ENCODE assay signal across 8 cellular contexts in genomic region chr20:44247676-44248419, GRCh38. TPM values are rescaled to one million over a fixed set of nuclear protein-coding genes. Genes with fewer than 3 reads are reported as not detected.
A peak's percentile ranks its signal among the peaks of the same experiment; 100 is the strongest.
DNase-seq lines count a peak whose midpoint lies in the region; ATAC-seq and TF ChIP-seq lines count a peak whose summit lies in the region.

No MANE protein-coding gene starts in this region.

- no peaks in the 10 kb centered on the region for H3K9me3 ChIP-seq in hepatocyte (ENCODE audit: low read depth)

- peaks cover 38% of the 10 kb centered on the region for H3K27me3 Mint-ChIP-seq in activated T-cell treated with anti-CD3 and anti-CD28 coated beads, Interleukin-2, amount 50 U/mL, for 24 hours

- ATAC-seq in HG02885 (IDR thresholded peaks at IDR 0.05; ENCODE audit: poor library complexity, unreplicated experiment): no peak

- H3K4me2 ChIP-seq in hepatocyte: peak overlapping the region; percentile 76

- H2AFZ ChIP-seq in hepatocyte: no peak overlapping the region

- H3K4me1 Mint-ChIP-seq in activated T-cell treated with anti-CD3 and anti-CD28 coated beads, Interleukin-2, amount 50 U/mL, for 24 hours (ENCODE audit: low read depth): peaks cover 6% of the 10 kb centered on the region

- H3K27me3 ChIP-seq in BJ (ENCODE audit: control insufficient read depth, insufficient read depth, low read length): peaks cover 7% of the 10 kb centered on the region; the same call in 1 of the 2 replicates
- H3K27me3 ChIP-seq in hepatocyte: peaks cover 37% of the 10 kb centered on the region

- H3K9me2 ChIP-seq in hepatocyte (replicated peaks; ENCODE audit: insufficient read depth): no peaks in the 10 kb centered on the region

- DNase-seq in BJ (ENCODE audit: low read depth) (no peak), HUDEP-2 (lab: John Stamatoyannopoulos, UW; ENCODE audit: unreplicated experiment in 76 of 76) (peak in 50 of 76 experiments; percentile 2 to 59 (median 27)), hepatocyte (ENCODE audit: low spot score) (peak; percentile 78), COR-L47 (lab: John Stamatoyannopoulos, UW) (no peak), NCI-H510A (lab: John Stamatoyannopoulos, UW) (no peak)
- peak; percentile 41 for DNase-seq in activated T-cell treated with anti-CD3 and anti-CD28 coated beads, Interleukin-2, amount 50 U/mL, for 24 hours
- DNase-seq in stimulated activated CD4-positive, alpha-beta T cell treated with anti-CD3 and anti-CD28 coated beads, Interleukin-4, amount 100 ng/mL, for 1 hour: peak; percentile 27

- no peaks in the 10 kb centered on the region for H3K79me2 ChIP-seq in hepatocyte

- H3K27ac ChIP-seq in hepatocyte: no peak overlapping the region

- no peak overlapping the region for H3K27ac Mint-ChIP-seq in activated T-cell treated with anti-CD3 and anti-CD28 coated beads, Interleukin-2, amount 50 U/mL, for 24 hours

- H3K36me3 ChIP-seq in BJ (ENCODE audit: control insufficient read depth, insufficient read depth, low read length): no peaks in the 10 kb centered on the region
- no peaks in the 10 kb centered on the region for H3K36me3 ChIP-seq in hepatocyte (replicated peaks; ENCODE audit: insufficient read depth, low read depth)

- WGBS in hepatocyte (ENCODE audit: low lambda C conversion rate, missing lambda C conversion rate): 3% methylated on average over 16 of the region's 26 CpGs

- H3K4me1 ChIP-seq in hepatocyte (ENCODE audit: insufficient read depth): peaks cover 7% of the 10 kb centered on the region

- CTCF ChIA-PET in BJ (lab: Yijun Ruan, JAX): interaction anchor here (0.9 to 1.6 kb wide), 4 partner anchors 12 to 64 kb away, joined by 3 read pairs; no protein-coding TSS in a partner anchor

- H3K36me3 Mint-ChIP-seq in activated T-cell treated with anti-CD3 and anti-CD28 coated beads, Interleukin-2, amount 50 U/mL, for 24 hours (ENCODE audit: low read depth): no peaks in the 10 kb centered on the region

- TF ChIP-seq CTCF in BJ (IDR thresholded peaks at IDR 0.05; ENCODE audit: insufficient read depth, low read depth, low read length): peak; percentile 24
- peak; percentile 45 for TF ChIP-seq CTCF in hepatocyte (IDR thresholded peaks at IDR 0.05; ENCODE audit: poor library complexity)

- H3K4me3 Mint-ChIP-seq in activated T-cell treated with anti-CD3 and anti-CD28 coated beads, Interleukin-2, amount 50 U/mL, for 24 hours: no peak overlapping the region

- no peaks in the 10 kb centered on the region for H4K20me1 ChIP-seq in hepatocyte (ENCODE audit: insufficient read depth, poor library complexity, severe bottlenecking)

- H3K4me3 ChIP-seq in BJ (ENCODE audit: low read depth, low read length) (no peak overlapping the region), hepatocyte (no peak overlapping the region)

- no peaks in the 10 kb centered on the region for H3K9me3 Mint-ChIP-seq in activated T-cell treated with anti-CD3 and anti-CD28 coated beads, Interleukin-2, amount 50 U/mL, for 24 hours

- POLR2A ChIA-PET in BJ (lab: Charles Lee): no interaction called here

RNA-seq across cellular contexts. Expression of gene GDAP1L1, which starts 0.7 kb away (rescaled TPM):
- not detected in 2 replicates for polyA plus RNA-seq in BJ (2011; rRNA removed)
- polyA minus RNA-seq in BJ (2011; rRNA and poly(A)+ RNA removed): not detected in 2 replicates
- 0.48 and 2.2 TPM in 2 replicates for total RNA-seq in hepatocyte
- polyA plus RNA-seq in hepatocyte: 0.57 and 0.77 TPM in 2 replicates

RNA-seq across cellular contexts. Expression of gene OSER1, which starts 37.3 kb away (rescaled TPM):
- 50.2 and 55.5 TPM in 2 replicates for polyA plus RNA-seq in BJ (2011; rRNA removed)
- polyA minus RNA-seq in BJ (2011; rRNA and poly(A)+ RNA removed): 19.8 and 31.8 TPM in 2 replicates
- 34.7 and 42.7 TPM in 2 replicates for total RNA-seq in hepatocyte
- 33.8 and 49.4 TPM in 2 replicates for polyA plus RNA-seq in hepatocyte

Comparison
In these comparisons a context has a peak if more than half of its experiments do, and no peak if none do; other contexts are left out.
1. DNase-seq: peak in HUDEP-2 (50 of 76), activated T-cell treated with anti-CD3 and anti-CD28 coated beads, Interleukin-2, amount 50 U/mL, for 24 hours (single experiment), hepatocyte (single experiment) and stimulated activated CD4-positive, alpha-beta T cell treated with anti-CD3 and anti-CD28 coated beads, Interleukin-4, amount 100 ng/mL, for 1 hour (single experiment); none in BJ (single experiment), COR-L47 (single experiment) and NCI-H510A (single experiment).